In the genomic region with DNA sequence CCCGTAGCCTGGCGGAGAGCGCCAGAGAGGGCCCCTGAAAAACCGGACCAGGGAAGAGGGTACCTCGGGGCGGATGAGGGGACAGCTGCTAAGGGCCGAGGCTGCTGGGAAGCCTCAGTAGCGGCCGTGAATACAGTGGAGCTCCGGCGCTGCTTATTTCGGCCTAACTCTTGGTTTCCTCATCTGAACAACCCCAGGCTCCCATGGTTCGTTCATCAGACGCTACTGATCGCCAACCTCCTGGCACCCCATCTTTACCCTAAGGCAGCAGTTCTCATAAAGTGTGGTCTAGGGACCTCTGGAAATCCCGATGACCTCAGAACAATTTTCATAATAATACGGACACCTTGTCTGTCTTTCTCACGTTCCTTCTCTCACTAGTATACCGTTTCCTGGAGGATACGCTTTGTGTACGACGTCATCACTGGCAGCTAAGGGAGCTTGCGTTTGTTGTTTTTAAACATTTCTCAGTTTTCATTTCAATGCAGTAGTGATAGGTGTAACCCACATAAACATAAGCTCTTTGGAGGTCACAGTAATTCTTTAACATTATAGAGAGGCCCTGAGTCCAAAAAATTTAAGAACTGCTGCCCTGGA, we compare ENCODE assay signal across 8 cellular contexts. TPM values are rescaled to one million over a fixed set of nuclear protein-coding genes. Genes with fewer than 3 reads are reported as not detected.
DNase-seq lines count a peak whose midpoint lies in the region; ATAC-seq, FAIRE-seq and TF ChIP-seq lines count a peak whose summit lies in the region.

No MANE protein-coding gene starts in this region.

- H3K27ac ChIP-seq in cardiac muscle cell (no peak overlapping the region), breast epithelium (peak overlapping the region; percentile 91 to 93), HepG2 (ENCODE audit: extremely low read length, insufficient read depth, low read length) (no peak overlapping the region), thyroid gland (peak overlapping the region in 2 of 3 donors; percentile 90 to 98)

- H3K9ac ChIP-seq in HepG2 (ENCODE audit: insufficient read depth, low read depth, low read length) = peak overlapping the region; percentile 75

- no peaks in the 10 kb centered on the region for H3K27me3 ChIP-seq in cardiac muscle cell
- H3K27me3 ChIP-seq in breast epithelium = peaks cover 0 to 7% of the 10 kb centered on the region in 2 donors
- H3K27me3 ChIP-seq in HepG2 (ENCODE audit: control insufficient read depth in 1 of 2, insufficient read depth in 2 of 2, low read length in 2 of 2) = no peaks in the 10 kb centered on the region; a peak in 1 of 5 replicates
- H3K27me3 ChIP-seq in thyroid gland = no peaks in the 10 kb centered on the region

- H3K79me2 ChIP-seq in HepG2 (ENCODE audit: insufficient read depth, low read length) = peaks cover 35% of the 10 kb centered on the region

- H3K36me3 ChIP-seq in cardiac muscle cell (no peaks in the 10 kb centered on the region), breast epithelium (no peaks in the 10 kb centered on the region), HepG2 (replicated peaks in 1 of 2; ENCODE audit: control insufficient read depth in 1 of 2, insufficient read depth in 2 of 2, low read length in 2 of 2) (no peaks in the 10 kb centered on the region), thyroid gland (no peaks in the 10 kb centered on the region)

- peaks cover 7% of the 10 kb centered on the region for H3K4me1 ChIP-seq in cardiac muscle cell (ENCODE audit: low read depth)
- H3K4me1 ChIP-seq in breast epithelium = no peaks in the 10 kb centered on the region
- H3K4me1 ChIP-seq in HepG2 (ENCODE audit: insufficient read depth, low read length) = peaks cover 22% of the 10 kb centered on the region
- H3K4me1 ChIP-seq in thyroid gland = peaks cover 10 to 12% of the 10 kb centered on the region in 2 donors

- no peak for FAIRE-seq in HepG2 (lab: Jason Lieb, UNC)

- TF ChIP-seq CTCF in cardiac muscle cell (IDR thresholded peaks at IDR 0.05; ENCODE audit: low read depth, low read length) (no peak), breast epithelium (IDR thresholded peaks at IDR 0.05) (no peak), HepG2 (CRISPR knock-in tag; IDR thresholded peaks at IDR 0.05) (no peak), thyroid gland (IDR thresholded peaks at IDR 0.05) (no peak)

- CTCF ChIA-PET in HepG2 (lab: Yijun Ruan, JAX; ENCODE audit: low intra/inter-chr PET ratio, low total read pairs) = no interaction called here

- no peak for TF ChIP-seq RAD21 in HepG2 (CRISPR knock-in tag; IDR thresholded peaks at IDR 0.05)

- peak overlapping the region; percentile 73 for H3K4me2 ChIP-seq in HepG2 (ENCODE audit: low read depth, low read length)

- WGBS in HepG2 (ENCODE audit: low lambda C conversion rate) = under 1% methylated on average over 11 of the region's 23 CpGs
- WGBS in thyroid gland, 2 donors = 5% methylated on average over 18 to 22 of the region's 23 CpGs

- POLR2A ChIA-PET in HepG2 (lab: Yijun Ruan, JAX) = no interaction called here

- no peaks in the 10 kb centered on the region for H4K20me1 ChIP-seq in HepG2 (ENCODE audit: insufficient read depth, low read length)

- peak in 1 of 2 donors; percentile 56 for DNase-seq in cardiac muscle cell (ENCODE audit: low read depth in 1 of 2, low spot score in 1 of 2)
- no peak for DNase-seq in Right ventricle myocardium superior
- DNase-seq in NCI-H2196 (lab: John Stamatoyannopoulos, UW; ENCODE audit: unreplicated experiment) = peak; percentile 24
- DNase-seq in breast epithelium (ENCODE audit: low spot score in 2 of 2) = no peak
- peak; percentile 7 for DNase-seq in HepG2 (ENCODE audit: low spot score)
- DNase-seq in thyroid gland = no peak
- no peak for DNase-seq in KG1 (lab: John Stamatoyannopoulos, UW)

- in situ Hi-C loops in HepG2 (cut with HindIII; ENCODE audit: extremely low pct_ligation_motif_present, low pct_unique_long_range_greater_than_20kb) = no loop called here

- intact Hi-C loops in Right ventricle myocardium superior (cut with DNase I) (no loop called here), breast epithelium (cut with DNase I; ENCODE audit: low total_unique reads) (no loop called here), HepG2 (cut with micrococcal nuclease; ENCODE audit: unreplicated experiment) (loop anchor here (5.0 to 10.0 kb wide), 2 partner anchors 62 to 550 kb away; no protein-coding TSS in a partner anchor), thyroid gland (cut with DNase I) (no loop called here)

- TF ChIP-seq POLR2A in breast epithelium (IDR thresholded peaks at IDR 0.05) (no peak), HepG2 (IDR thresholded peaks at IDR 0.05; ENCODE audit: insufficient read depth in 1 of 2, low read depth in 2 of 2, low read length in 2 of 2) (no peak), thyroid gland (IDR thresholded peaks at IDR 0.05) (no peak)

- peak overlapping the region; percentile 93 for H3K4me3 ChIP-seq in cardiac muscle cell
- H3K4me3 ChIP-seq in breast epithelium = peak overlapping the region; percentile 66 to 98 (median 86)
- peak overlapping the region; percentile 78 to 94 (median 85) for H3K4me3 ChIP-seq in HepG2 (replicated peaks in 1 of 3; ENCODE audit: insufficient read depth in 1 of 3, low read depth in 2 of 3, low read length in 3 of 3)
- peak overlapping the region in 2 of 3 donors; percentile 77 to 89 for H3K4me3 ChIP-seq in thyroid gland (replicated peaks in 1 of 3)

- TF ChIP-seq EP300 in HepG2 (IDR thresholded peaks at IDR 0.05; ENCODE audit: low read depth in 2 of 2, low read length in 2 of 2) = no peak
- no peak for TF ChIP-seq EP300 in HepG2 (CRISPR knock-in tag; IDR thresholded peaks at IDR 0.05; ENCODE audit: borderline replicate concordance)

- ATAC-seq in Right ventricle myocardium superior (ENCODE audit: poor library complexity) (no peak), HG02759 (IDR thresholded peaks at IDR 0.05; ENCODE audit: unreplicated experiment) (peak; percentile 37), HepG2 (peak; percentile 51)

- no peaks in the 10 kb centered on the region for H3K9me3 ChIP-seq in cardiac muscle cell (ENCODE audit: low read depth)
- no peaks in the 10 kb centered on the region for H3K9me3 ChIP-seq in breast epithelium
- peaks cover 5% of the 10 kb centered on the region; the same call in 1 of the 2 replicates for H3K9me3 ChIP-seq in HepG2 (ENCODE audit: low read length)
- no peaks in the 10 kb centered on the region for H3K9me3 ChIP-seq in thyroid gland

- H2AFZ ChIP-seq in HepG2 (ENCODE audit: low read length) = peak overlapping the region; percentile 94

- BruUV-seq in HepG2 (replicated peaks; lab: Mats Ljungman, UMichigan) = no TSS peak

RNA-seq across cellular contexts. Expression of gene RAB28, which starts 0.7 kb away (rescaled TPM):
- total RNA-seq in cardiac muscle cell (20.3 and 25.2 TPM in 2 replicates), Right ventricle myocardium superior (20.5 TPM), breast epithelium (10 to 100 TPM; 21.9 to 27.8 (median 24.3) TPM), HepG2 (2016; rRNA removed; fragmentation: Illumina TruSeq; extraction: Trizol) (18.2 and 20.9 TPM in 2 replicates), thyroid gland (10 to 100 TPM; 25.1 to 30.0 (median 25.4) TPM)
- polyA plus RNA-seq in cardiac muscle cell (33.0 and 35.2 TPM in 2 replicates), HepG2 (2011; rRNA removed) (9.4 and 11.8 TPM in 2 replicates)
- total RNA-seq in HepG2 (2016; cell fraction: cytosol; rRNA removed; fragmentation: Illumina TruSeq; extraction: Trizol; ENCODE audit: low read depth) = 10.2 and 13.2 TPM in 2 replicates
- 18.2 and 18.8 TPM in 2 replicates for total RNA-seq in HepG2 (2016; cell fraction: insoluble cytoplasmic fraction; rRNA removed; fragmentation: Illumina TruSeq; extraction: Trizol)
- 23.4 and 23.7 TPM in 2 replicates for total RNA-seq in HepG2 (2016; cell fraction: membrane; rRNA removed; fragmentation: Illumina TruSeq; extraction: Trizol)
- 28.8 and 32.8 TPM in 2 replicates for total RNA-seq in HepG2 (2016; cell fraction: nucleus; rRNA removed; fragmentation: Illumina TruSeq; extraction: Trizol)
- 6.1 and 9.1 TPM in 2 replicates for polyA plus RNA-seq in HepG2 (2011; cell fraction: cytosol; rRNA removed)
- polyA plus RNA-seq in HepG2 (2011; cell fraction: nucleus; rRNA removed) = 5.8 and 6.3 TPM in 2 replicates
- 9.1 and 9.7 TPM in 2 replicates for polyA plus RNA-seq in HepG2 (2012)
- polyA plus RNA-seq in HepG2 (2016; cell fraction: cytosol; fragmentation: Illumina TruSeq; extraction: Trizol; ENCODE audit: low read depth) = 10.5 and 11.4 TPM in 2 replicates
- polyA plus RNA-seq in HepG2 (2016; cell fraction: insoluble cytoplasmic fraction; fragmentation: Illumina TruSeq; extraction: Trizol; ENCODE audit: low read depth) = 20.2 and 24.7 TPM in 2 replicates
- 17.6 and 17.9 TPM in 2 replicates for polyA plus RNA-seq in HepG2 (2016; cell fraction: membrane; fragmentation: Illumina TruSeq; extraction: Trizol; ENCODE audit: low read depth)
- polyA plus RNA-seq in HepG2 (2016; cell fraction: nucleus; fragmentation: Illumina TruSeq; extraction: Trizol; ENCODE audit: insufficient read depth, low read depth) = 17.4 and 20.1 TPM in 2 replicates
- polyA minus RNA-seq in HepG2 (2011; rRNA and poly(A)+ RNA removed; ENCODE audit: low replicate concordance) = 6.0 and 7.7 TPM in 2 replicates
- polyA minus RNA-seq in HepG2 (2011; cell fraction: cytosol; rRNA and poly(A)+ RNA removed) = 4.1 and 5.9 TPM in 2 replicates
- polyA minus RNA-seq in HepG2 (2011; cell fraction: nucleus; rRNA and poly(A)+ RNA removed) = 39.0 and 45.6 TPM in 2 replicates

RNA-seq across cellular contexts. Expression of gene NKX3-2, which starts 59.5 kb away (rescaled TPM):
- total RNA-seq in cardiac muscle cell (0.39 and 0.45 TPM in 2 replicates), Right ventricle myocardium superior (not detected), breast epithelium (under 1 TPM in 1 of 3 donors, not detected in 2; under 0.01 TPM), HepG2 (2016; rRNA removed; fragmentation: Illumina TruSeq; extraction: Trizol) (0.07 and 0.13 TPM in 2 replicates), thyroid gland (under 1 TPM; 0.29 to 0.81 (median 0.58) TPM)
- polyA plus RNA-seq in cardiac muscle cell (not detected in 2 replicates), HepG2 (2011; rRNA removed) (0.07 and 0.12 TPM in 2 replicates)
- not detected in 2 replicates for total RNA-seq in HepG2 (2016; cell fraction: cytosol; rRNA removed; fragmentation: Illumina TruSeq; extraction: Trizol; ENCODE audit: low read depth)
- 0.22 TPM in 1 of 2 replicates, not detected in the other for total RNA-seq in HepG2 (2016; cell fraction: insoluble cytoplasmic fraction; rRNA removed; fragmentation: Illumina TruSeq; extraction: Trizol)
- 0.06 and 0.07 TPM in 2 replicates for total RNA-seq in HepG2 (2016; cell fraction: membrane; rRNA removed; fragmentation: Illumina TruSeq; extraction: Trizol)
- total RNA-seq in HepG2 (2016; cell fraction: nucleus; rRNA removed; fragmentation: Illumina TruSeq; extraction: Trizol) = 0.16 TPM in 1 of 2 replicates, not detected in the other
- 0.05 and 0.08 TPM in 2 replicates for polyA plus RNA-seq in HepG2 (2011; cell fraction: cytosol; rRNA removed)
- polyA plus RNA-seq in HepG2 (2011; cell fraction: nucleus; rRNA removed) = 0.29 and 0.33 TPM in 2 replicates
- 0.04 and 0.07 TPM in 2 replicates for polyA plus RNA-seq in HepG2 (2012)
- not detected in 2 replicates for polyA plus RNA-seq in HepG2 (2016; cell fraction: cytosol; fragmentation: Illumina TruSeq; extraction: Trizol; ENCODE audit: low read depth)
- not detected in 2 replicates for polyA plus RNA-seq in HepG2 (2016; cell fraction: insoluble cytoplasmic fraction; fragmentation: Illumina TruSeq; extraction: Trizol; ENCODE audit: low read depth)
- polyA plus RNA-seq in HepG2 (2016; cell fraction: membrane; fragmentation: Illumina TruSeq; extraction: Trizol; ENCODE audit: low read depth) = not detected in 2 replicates
- 0.27 TPM in 1 of 2 replicates, not detected in the other for polyA plus RNA-seq in HepG2 (2016; cell fraction: nucleus; fragmentation: Illumina TruSeq; extraction: Trizol; ENCODE audit: insufficient read depth, low read depth)
- polyA minus RNA-seq in HepG2 (2011; rRNA and poly(A)+ RNA removed; ENCODE audit: low replicate concordance) = 0.05 and 0.18 TPM in 2 replicates
- polyA minus RNA-seq in HepG2 (2011; cell fraction: cytosol; rRNA and poly(A)+ RNA removed) = not detected in 2 replicates
- 0.13 TPM in 1 of 2 replicates, not detected in the other for polyA minus RNA-seq in HepG2 (2011; cell fraction: nucleus; rRNA and poly(A)+ RNA removed)

Comparison
In these comparisons a context has a peak if more than half of its experiments do, and no peak if none do; other contexts are left out.
1. DNase-seq: peak in NCI-H2196 (single experiment) and HepG2 (single experiment); none in Right ventricle myocardium superior (single experiment), breast epithelium (0 of 2), thyroid gland (0 of 2) and KG1 (single experiment).
2. H3K27ac ChIP-seq: peak in breast epithelium (2 of 2) and thyroid gland (2 of 3); none in cardiac muscle cell (single experiment) and HepG2 (single experiment).
3. Peak in every context shown above with its lines, with median percentiles within 50 percentile points of each other: H3K4me3 ChIP-seq.